ENCODE assay signal across 18 cellular contexts in the genomic region with DNA sequence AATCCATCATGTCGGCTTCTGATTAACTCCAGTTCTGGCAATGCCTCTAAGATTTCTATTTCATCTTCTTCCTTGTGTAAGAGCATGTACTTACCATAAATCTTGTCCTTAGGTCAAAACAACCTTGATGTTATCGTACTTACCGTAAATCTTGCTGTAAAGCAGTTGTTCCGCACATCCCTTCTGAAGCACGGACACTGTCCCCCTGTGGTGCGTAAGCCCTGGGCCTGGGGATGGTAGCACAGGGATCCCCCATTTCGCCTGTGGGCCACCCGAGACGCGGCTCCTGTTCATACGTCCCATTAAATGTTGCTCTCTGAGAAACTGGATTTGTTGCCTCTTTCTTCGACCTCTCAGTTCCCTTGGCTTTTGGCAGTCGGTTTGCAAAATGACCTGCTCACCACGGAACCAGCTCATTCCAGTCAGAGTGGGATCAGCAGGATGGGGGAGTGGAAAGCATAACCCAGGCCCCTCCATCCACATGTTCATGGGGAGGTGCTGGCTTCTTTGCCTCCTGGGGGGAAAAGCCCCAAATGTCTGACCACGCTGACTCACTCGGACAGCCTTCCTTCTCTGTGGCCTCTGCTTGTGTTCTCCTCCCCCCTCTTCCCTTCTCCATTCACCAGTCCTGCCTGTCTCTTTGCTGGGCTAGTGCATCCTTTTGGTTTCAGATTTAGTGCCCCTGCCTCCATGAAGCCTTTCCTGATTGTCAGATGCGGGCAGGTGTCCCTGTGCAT.
A peak's percentile ranks its signal among the peaks of the same experiment; 100 is the strongest.
DNase-seq lines count a peak whose midpoint lies in the region; ATAC-seq and TF ChIP-seq lines count a peak whose summit lies in the region.
"Had no signal": no experiment of that assay in that cellular context is flagged by ENCODE, and none has a peak within 500 bp of the region (broad histone marks: within the 10 kb centered on the region; RNA-seq: fewer than 3 reads in every experiment).

No MANE protein-coding gene starts in this region.

- DNase-seq in EH (ENCODE audit: low read depth) = peak; percentile 76
- DNase-seq in NB4 (ENCODE audit: low read depth) = peak; percentile 88
- DNase-seq in choroid plexus epithelial cell (ENCODE audit: low read depth) = peak; percentile 58
- no peak for DNase-seq in effector CD8-positive, alpha-beta T cell (lab: John Stamatoyannopoulos, UW)
- no peak for DNase-seq in DMS153 (lab: John Stamatoyannopoulos, UW)
- no peak for DNase-seq in GM20000 (ENCODE audit: low spot score)
- DNase-seq: activated CD8-positive, alpha-beta memory T cell treated with anti-CD3 and anti-CD28 coated beads, Interleukin-2, amount 50 U/mL, for 4 hours; heart right ventricle; lower lobe of right lung; MM.1S; NCI-H446 treated with DMSO at 0.1 percent for 48 hours; posterior cingulate gyrus; stimulated activated naive B cell treated with anti-CD40 and anti-IgM and Interleukin-4, amounts not matched to agents 10 μg/mL and 1 μg/mL and 100 μg/mL, for 72 hours had no signal

- H3K4me3 ChIP-seq in NB4 (ENCODE audit: low read depth, low read length) (no peak overlapping the region), choroid plexus epithelial cell (ENCODE audit: low read depth, low read length) (no peak overlapping the region), neutrophil (ENCODE audit: low read depth in 1 of 2, low read length in 1 of 2) (no peak overlapping the region)
- H3K4me3 ChIP-seq: BLaER1, heart right ventricle, lower lobe of right lung had no signal

- no peaks in the 10 kb centered on the region for H3K9me3 ChIP-seq in neutrophil
- H3K9me3 ChIP-seq: BLaER1, lower lobe of right lung had no signal

- H3K27ac ChIP-seq in neutrophil = peak overlapping the region; percentile 80
- H3K27ac ChIP-seq: BLaER1, lower lobe of right lung, RWPE1, VCaP had no signal

- H3K27me3 ChIP-seq in neutrophil = no peaks in the 10 kb centered on the region
- H3K27me3 ChIP-seq: BLaER1, heart right ventricle had no signal

- TF ChIP-seq POLR2A in NB4 (IDR thresholded peaks at IDR 0.05; ENCODE audit: extremely low read depth, insufficient read length) = no peak

- ATAC-seq in GM21723 (IDR thresholded peaks at IDR 0.05; ENCODE audit: unreplicated experiment) = no peak
- ATAC-seq: stimulated activated naive B cell treated with anti-CD40 and anti-IgM and Interleukin-4, amounts not matched to agents 10 μg/mL and 1 μg/mL and 100 μg/mL, for 72 hours had no signal

- H3K36me3 ChIP-seq in neutrophil = no peaks in the 10 kb centered on the region
- H3K36me3 ChIP-seq: BLaER1, heart right ventricle, lower lobe of right lung had no signal

- H3K4me1 ChIP-seq in neutrophil (ENCODE audit: control insufficient read depth in 1 of 2, insufficient read depth in 1 of 2, low read depth in 1 of 2, low read length in 1 of 2) = peaks cover 91 to 94% of the 10 kb centered on the region in 2 experiments

- TF ChIP-seq CTCF in NB4 (IDR thresholded peaks at IDR 0.05; ENCODE audit: low read depth, low read length) = no peak
- no peak for TF ChIP-seq CTCF in choroid plexus epithelial cell (conservative IDR thresholded peaks at IDR 0.05; ENCODE audit: low read depth, low read length)
- TF ChIP-seq CTCF in neutrophil (IDR thresholded peaks at IDR 0.05) = no peak
- TF ChIP-seq CTCF in GM20000 (IDR thresholded peaks at IDR 0.05; ENCODE audit: extremely low read depth, missing control alignments) = no peak

Comparison
In these comparisons a context has a peak if more than half of its experiments do, and no peak if none do; other contexts are left out.
1. DNase-seq: peak in EH (single experiment), NB4 (single experiment) and choroid plexus epithelial cell (single experiment); none in effector CD8-positive, alpha-beta T cell (single experiment), DMS153 (single experiment) and GM20000 (single experiment).